ENCODE assay signal across 24 cellular contexts in the genomic region with DNA sequence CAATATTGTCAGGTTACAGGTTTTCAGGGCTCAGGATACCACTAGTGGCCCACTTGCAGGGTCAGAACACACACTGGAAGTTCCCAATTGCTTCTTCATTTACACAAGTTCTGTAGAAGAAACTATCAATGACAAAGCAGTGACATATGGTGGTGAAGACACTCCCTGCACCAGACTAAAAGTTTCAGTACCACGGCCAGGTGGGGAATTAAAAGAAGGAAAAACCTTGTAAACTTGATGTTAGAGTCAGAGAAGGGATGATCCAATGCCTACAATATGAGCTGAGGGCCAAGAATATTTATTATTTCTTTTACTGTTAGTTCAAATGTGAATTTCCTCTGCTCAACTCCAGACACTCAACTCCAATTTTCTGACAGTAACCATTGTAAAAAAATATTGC.
"Had no signal": no experiment of that assay in that cellular context is flagged by ENCODE, and none has a peak within 500 bp of the region (broad histone marks: within the 10 kb centered on the region; RNA-seq: fewer than 3 reads in every experiment).

No MANE protein-coding gene starts in this region.

- H3K4me3 ChIP-seq: colonic mucosa, coronary artery, dorsolateral prefrontal cortex, esophagus muscularis mucosa, esophagus squamous epithelium, gastrocnemius medialis, gastroesophageal sphincter, heart left ventricle, heart right ventricle had no signal

- H3K4me1 ChIP-seq: colonic mucosa, esophagus muscularis mucosa, esophagus squamous epithelium, foreskin keratinocyte, gastrocnemius medialis, gastroesophageal sphincter, heart left ventricle, heart right ventricle had no signal

- H3K27ac ChIP-seq: colonic mucosa, coronary artery, dorsolateral prefrontal cortex, epithelial cell of prostate, esophagus muscularis mucosa, esophagus squamous epithelium, foreskin keratinocyte, gastrocnemius medialis, gastroesophageal sphincter, heart left ventricle, heart right ventricle had no signal

- H3K27me3 ChIP-seq: colonic mucosa, dorsolateral prefrontal cortex, esophagus muscularis mucosa, esophagus squamous epithelium, foreskin keratinocyte, gastrocnemius medialis, gastroesophageal sphincter, heart left ventricle, heart right ventricle had no signal

- H3K36me3 ChIP-seq: colonic mucosa, esophagus muscularis mucosa, esophagus squamous epithelium, gastrocnemius medialis, gastroesophageal sphincter, heart left ventricle, heart right ventricle had no signal

- DNase-seq: colonic mucosa; cortex of kidney; dermis blood vessel endothelial cell; dorsolateral prefrontal cortex; effector CD4-positive, alpha-beta T cell; effector CD8-positive, alpha-beta T cell; effector memory CD4-positive, alpha-beta T cell; effector memory CD8-positive, alpha-beta T cell; endodermal cell; erythroblast; esophagus squamous epithelium; foreskin fibroblast; foreskin keratinocyte; foreskin melanocyte; gastrocnemius medialis; glutamatergic neuron; head of caudate nucleus; heart left ventricle; heart right ventricle had no signal

- H3K9me3 ChIP-seq: colonic mucosa, esophagus muscularis mucosa, esophagus squamous epithelium, gastrocnemius medialis, gastroesophageal sphincter, heart left ventricle, heart right ventricle had no signal

- ATAC-seq: effector memory CD8-positive, alpha-beta T cell; esophagus mucosa; foreskin keratinocyte; gastrocnemius medialis; gastroesophageal sphincter; heart left ventricle; heart right ventricle had no signal
